Comparison of ENCODE assay signal across 18 cellular contexts in the genomic region with DNA sequence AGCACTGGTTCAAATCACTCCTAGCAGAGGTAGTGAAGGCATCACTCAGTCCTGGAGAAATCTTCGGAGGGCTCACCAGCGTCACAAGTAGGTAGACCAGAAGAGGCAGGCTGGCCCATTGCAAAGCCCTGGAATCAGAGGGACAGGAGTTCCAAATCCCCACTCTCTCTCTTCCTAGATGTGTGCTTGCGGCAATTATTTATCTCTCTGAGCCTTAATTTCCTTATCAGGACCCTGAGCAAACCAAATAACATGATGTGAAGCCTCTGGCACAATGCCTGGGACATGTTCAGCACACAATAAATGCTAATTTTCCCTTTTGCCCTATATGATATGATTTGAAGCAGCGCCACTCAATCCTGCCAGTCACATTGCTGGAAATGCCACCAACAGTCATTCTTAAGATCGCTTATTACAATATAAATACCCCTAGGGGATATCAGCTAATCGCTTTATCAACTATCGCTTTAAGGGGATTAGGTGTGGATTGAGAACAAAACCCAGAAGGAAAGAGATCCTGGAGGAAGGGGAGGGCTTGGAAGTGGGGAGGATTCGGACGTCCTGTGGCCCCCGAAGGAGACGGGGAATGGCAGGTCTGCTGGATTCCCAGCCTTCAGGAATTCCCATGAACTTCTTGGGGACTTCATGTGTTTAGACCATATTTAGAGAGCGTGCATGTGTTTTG. TPM values are rescaled to one million over a fixed set of nuclear protein-coding genes. Genes with fewer than 3 reads are reported as not detected.
DNase-seq lines count a peak whose midpoint lies in the region; ATAC-seq and TF ChIP-seq lines count a peak whose summit lies in the region.
"Had no signal": no experiment of that assay in that cellular context is flagged by ENCODE, and none has a peak within 500 bp of the region (broad histone marks: within the 10 kb centered on the region; RNA-seq: fewer than 3 reads in every experiment).

No MANE protein-coding gene starts in this region.

- H3K27ac ChIP-seq in PC-3 (ENCODE audit: low read length) (peak overlapping the region; percentile 91), smooth muscle cell (ENCODE audit: low read depth) (no peak overlapping the region)
- H3K27ac ChIP-seq: body of pancreas, vagina had no signal

- H3K4me2 ChIP-seq in PC-3 (ENCODE audit: low read length) (peak overlapping the region; percentile 19; the same call in 1 of the 2 replicates), smooth muscle cell (peak overlapping the region; percentile 52)

- BruUV-seq in PC-3 (replicated peaks; lab: Mats Ljungman, UMichigan): no TSS peak

- no peaks in the 10 kb centered on the region for H3K9me3 Mint-ChIP-seq in activated naive CD4-positive, alpha-beta T cell treated with anti-CD3 and anti-CD28 coated beads, Interleukin-2, amount 50 U/mL, for 24 hours
- H3K9me3 Mint-ChIP-seq in activated naive CD4-positive, alpha-beta T cell treated with anti-CD3 and anti-CD28 coated beads, Interleukin-2, amount 50 U/mL, for 72 hours: no peaks in the 10 kb centered on the region
- H3K9me3 Mint-ChIP-seq: activated naive CD4-positive, alpha-beta T cell treated with anti-CD3 and anti-CD28 coated beads, Interleukin-2, amount 10 ng/mL, durations not matched to agents 7 days and 5 days; immature natural killer cell had no signal

- H3K36me3 Mint-ChIP-seq in activated naive CD4-positive, alpha-beta T cell treated with anti-CD3 and anti-CD28 coated beads, Interleukin-2, amount 50 U/mL, for 24 hours: no peaks in the 10 kb centered on the region
- H3K36me3 Mint-ChIP-seq in activated naive CD4-positive, alpha-beta T cell treated with anti-CD3 and anti-CD28 coated beads, Interleukin-2, amount 50 U/mL, for 72 hours: no peaks in the 10 kb centered on the region
- H3K36me3 Mint-ChIP-seq: activated naive CD4-positive, alpha-beta T cell treated with anti-CD3 and anti-CD28 coated beads, Interleukin-2, amount 10 ng/mL, durations not matched to agents 7 days and 5 days; immature natural killer cell had no signal

- H3K9ac ChIP-seq in PC-3 (ENCODE audit: low read length): peak overlapping the region; percentile 64
- H3K9ac ChIP-seq in smooth muscle cell (ENCODE audit: low read depth): no peak overlapping the region

- H3K4me1 ChIP-seq in PC-3 (ENCODE audit: insufficient read depth, low read length) (peaks cover 51% of the 10 kb centered on the region), smooth muscle cell (ENCODE audit: low read depth) (peaks cover 7% of the 10 kb centered on the region)

- H3K4me3 Mint-ChIP-seq in activated naive CD4-positive, alpha-beta T cell treated with anti-CD3 and anti-CD28 coated beads, Interleukin-2, amount 50 U/mL, for 24 hours: no peak overlapping the region
- H3K4me3 Mint-ChIP-seq: activated naive CD4-positive, alpha-beta T cell treated with anti-CD3 and anti-CD28 coated beads, Interleukin-2, amount 10 ng/mL, durations not matched to agents 7 days and 5 days; immature natural killer cell had no signal

- peaks cover 5% of the 10 kb centered on the region for H3F3A ChIP-seq in PC-3 (ENCODE audit: low read length, unreplicated experiment)
- H3F3A ChIP-seq in smooth muscle cell (ENCODE audit: low read depth): peaks cover 11% of the 10 kb centered on the region

- no peak for ATAC-seq in activated naive CD4-positive, alpha-beta T cell treated with anti-CD3 and anti-CD28 coated beads, Interleukin-2, amount 50 U/mL, for 72 hours
- ATAC-seq in PC-3: no peak
- ATAC-seq in left lobe of liver: peak; percentile 62
- no peak for ATAC-seq in GM19463 (IDR thresholded peaks at IDR 0.05; ENCODE audit: unreplicated experiment)
- no peak for ATAC-seq in HG03097 (IDR thresholded peaks at IDR 0.05; ENCODE audit: low FRiP score, unreplicated experiment)
- ATAC-seq: body of pancreas had no signal

- H3K4me3 ChIP-seq in PC-3 (ENCODE audit: low read length) (no peak overlapping the region), smooth muscle cell (no peak overlapping the region)
- H3K4me3 ChIP-seq: body of pancreas, heart right ventricle, vagina had no signal

- DNase-seq in activated naive CD4-positive, alpha-beta T cell treated with anti-CD3 and anti-CD28 coated beads, Interleukin-2, amount 50 U/mL, for 72 hours (ENCODE audit: low spot score in 2 of 2): no peak
- DNase-seq in PC-3 (no peak), left lobe of liver (ENCODE audit: low spot score) (no peak), smooth muscle cell (lab: John Stamatoyannopoulos, UW; ENCODE audit: unreplicated experiment) (no peak), OCI-M2 (lab: John Stamatoyannopoulos, UW; ENCODE audit: unreplicated experiment) (no peak)
- DNase-seq: activated CD4-positive, alpha-beta T cell treated with anti-CD3 and anti-CD28 coated beads, Interleukin-2, amount 50 U/mL, for 1 hour; activated naive CD4-positive, alpha-beta T cell treated with anti-CD3 and anti-CD28 coated beads, Interleukin-2, amount 10 ng/mL, durations not matched to agents 7 days and 5 days; body of pancreas; C1 segment of cervical spinal cord; heart right ventricle; immature natural killer cell; NCI-H187 treated with DMSO at 0.1 percent for 48 hours; NCI-H446; posterior cingulate gyrus had no signal

- peaks cover 92% of the 10 kb centered on the region for H3K36me3 ChIP-seq in PC-3 (ENCODE audit: low read depth, low read length)
- H3K36me3 ChIP-seq in smooth muscle cell (ENCODE audit: low read depth): no peaks in the 10 kb centered on the region
- H3K36me3 ChIP-seq: heart right ventricle, vagina had no signal

- no peak overlapping the region for H2AFZ ChIP-seq in PC-3 (ENCODE audit: low read length)
- H2AFZ ChIP-seq in smooth muscle cell (ENCODE audit: low read depth): no peak overlapping the region

- peaks cover 6% of the 10 kb centered on the region for H3K27me3 Mint-ChIP-seq in activated naive CD4-positive, alpha-beta T cell treated with anti-CD3 and anti-CD28 coated beads, Interleukin-2, amount 50 U/mL, for 24 hours

- POLR2A ChIA-PET in PC-3 (lab: Charles Lee; ENCODE audit: unreplicated experiment): no interaction called here

- H4K20me1 ChIP-seq in PC-3 (ENCODE audit: low read length): no peaks in the 10 kb centered on the region
- no peaks in the 10 kb centered on the region for H4K20me1 ChIP-seq in smooth muscle cell (ENCODE audit: low read depth)

- H3K27ac Mint-ChIP-seq in activated naive CD4-positive, alpha-beta T cell treated with anti-CD3 and anti-CD28 coated beads, Interleukin-2, amount 50 U/mL, for 24 hours: peak overlapping the region; percentile 48
- H3K27ac Mint-ChIP-seq in activated naive CD4-positive, alpha-beta T cell treated with anti-CD3 and anti-CD28 coated beads, Interleukin-2, amount 50 U/mL, for 72 hours: peak overlapping the region in 1 of 2 donors; percentile 6
- H3K27ac Mint-ChIP-seq: activated naive CD4-positive, alpha-beta T cell treated with anti-CD3 and anti-CD28 coated beads, Interleukin-2, amount 10 ng/mL, durations not matched to agents 7 days and 5 days; immature natural killer cell had no signal

- intact Hi-C loops in PC-3 (cut with micrococcal nuclease): loop anchor here (2.0 to 5.0 kb wide), 2 partner anchors 20 to 42 kb away; no protein-coding TSS in a partner anchor

- no peaks in the 10 kb centered on the region for H3K4me1 Mint-ChIP-seq in activated naive CD4-positive, alpha-beta T cell treated with anti-CD3 and anti-CD28 coated beads, Interleukin-2, amount 50 U/mL, for 24 hours
- H3K4me1 Mint-ChIP-seq: activated naive CD4-positive, alpha-beta T cell treated with anti-CD3 and anti-CD28 coated beads, Interleukin-2, amount 10 ng/mL, durations not matched to agents 7 days and 5 days; immature natural killer cell had no signal

- H3K9me3 ChIP-seq in PC-3 (ENCODE audit: low read length) (no peaks in the 10 kb centered on the region), smooth muscle cell (replicated peaks; ENCODE audit: low read depth) (no peaks in the 10 kb centered on the region)
- H3K9me3 ChIP-seq: body of pancreas, heart right ventricle, vagina had no signal

- CTCF ChIA-PET in PC-3 (lab: Charles Lee): no interaction called here

- 71% methylated on average over 12 of the region's 12 CpGs for WGBS in smooth muscle cell (ENCODE audit: low lambda C conversion rate)

- H3K79me2 ChIP-seq in PC-3 (ENCODE audit: low read length): peaks cover 35% of the 10 kb centered on the region
- no peaks in the 10 kb centered on the region for H3K79me2 ChIP-seq in smooth muscle cell (ENCODE audit: low read depth)

- H3K27me3 ChIP-seq in PC-3 (ENCODE audit: low read length): no peaks in the 10 kb centered on the region
- no peaks in the 10 kb centered on the region for H3K27me3 ChIP-seq in smooth muscle cell (ENCODE audit: low read depth)
- H3K27me3 ChIP-seq: body of pancreas, heart right ventricle, vagina had no signal

- no peak for TF ChIP-seq CTCF in PC-3 (conservative IDR thresholded peaks at IDR 0.05; ENCODE audit: low read depth, low read length)
- TF ChIP-seq CTCF in smooth muscle cell (IDR thresholded peaks at IDR 0.05; ENCODE audit: borderline replicate concordance, insufficient read depth, poor library complexity, severe bottlenecking): no peak

- H3K9me2 ChIP-seq in PC-3 (replicated peaks; ENCODE audit: low read length): no peaks in the 10 kb centered on the region

RNA-seq across cellular contexts. Expression of gene TSEN2, which starts 59.5 kb away (rescaled TPM):
- total RNA-seq in activated naive CD4-positive, alpha-beta T cell treated with anti-CD3 and anti-CD28 coated beads, Interleukin-2, amount 50 U/mL, for 72 hours: 10 to 100 TPM in 1 of 2 donors, 1 to 10 TPM in 1; 6.6 to 14.2 TPM
- total RNA-seq in PC-3 (2014; rRNA removed) (40.2 and 51.0 TPM in 2 replicates), left lobe of liver (4.8 TPM), smooth muscle cell (3.9 and 4.8 TPM in 2 replicates)
- 2.3 and 3.6 TPM in 2 replicates for polyA plus RNA-seq in smooth muscle cell
